Comparison of ENCODE assay signal across 1 cellular context in the genomic region with DNA sequence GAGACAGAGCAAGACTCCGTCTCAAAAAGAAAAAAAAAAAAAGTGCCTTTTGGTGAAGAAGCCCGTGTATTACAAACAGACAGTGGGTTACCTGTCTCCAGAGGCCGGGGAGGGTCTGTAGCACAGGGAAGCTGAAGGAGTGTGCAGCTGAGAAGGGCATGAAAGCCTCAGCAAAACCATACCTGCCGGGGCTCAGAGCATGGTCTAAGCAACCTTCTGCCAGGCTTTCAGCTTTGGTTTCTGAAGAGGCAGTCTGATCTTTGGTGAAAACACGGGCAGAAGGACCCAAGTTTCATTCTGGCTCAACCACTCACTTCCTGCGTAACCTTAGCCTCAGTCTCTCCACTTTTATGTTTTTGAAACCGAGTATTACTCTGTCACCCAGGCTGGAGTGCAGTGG.
TF ChIP-seq lines count a peak whose summit lies in the region.

No MANE protein-coding gene starts in this region.

TF ChIP-seq in A549, 52 proteins besides CTCF, POLR2A, EP300 and RAD21 (continued from another document):
- TF ChIP-seq, protein P1, sequence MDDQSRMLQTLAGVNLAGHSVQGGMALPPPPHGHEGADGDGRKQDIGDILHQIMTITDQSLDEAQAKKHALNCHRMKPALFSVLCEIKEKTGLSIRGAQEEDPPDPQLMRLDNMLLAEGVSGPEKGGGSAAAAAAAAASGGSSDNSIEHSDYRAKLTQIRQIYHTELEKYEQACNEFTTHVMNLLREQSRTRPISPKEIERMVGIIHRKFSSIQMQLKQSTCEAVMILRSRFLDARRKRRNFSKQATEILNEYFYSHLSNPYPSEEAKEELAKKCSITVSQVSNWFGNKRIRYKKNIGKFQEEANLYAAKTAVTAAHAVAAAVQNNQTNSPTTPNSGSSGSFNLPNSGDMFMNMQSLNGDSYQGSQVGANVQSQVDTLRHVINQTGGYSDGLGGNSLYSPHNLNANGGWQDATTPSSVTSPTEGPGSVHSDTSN (IDR thresholded peaks at IDR 0.05): no peak
- TF ChIP-seq JUN (IDR thresholded peaks at IDR 0.05) (no peak), PHF8 (IDR thresholded peaks at IDR 0.05; ENCODE audit: borderline replicate concordance, low read depth) (no peak), MYC (IDR thresholded peaks at IDR 0.05; ENCODE audit: borderline replicate concordance, low read length) (no peak), ZFP36 (IDR thresholded peaks at IDR 0.05; ENCODE audit: borderline replicate concordance, partially characterized antibody) (no peak), POLR2AphosphoS2 (conservative IDR thresholded peaks at IDR 0.05; ENCODE audit: low read length) (no peak), HOXB5 (CRISPR knock-in tag; IDR thresholded peaks at IDR 0.05) (no peak), NFE2L2 (conservative IDR thresholded peaks at IDR 0.05; ENCODE audit: low read length) (no peak), MAZ (IDR thresholded peaks at IDR 0.05; ENCODE audit: borderline replicate concordance, low read depth, low read length) (no peak)
TF ChIP-seq in A549: peak in this region for 0.
